In the genomic region with DNA sequence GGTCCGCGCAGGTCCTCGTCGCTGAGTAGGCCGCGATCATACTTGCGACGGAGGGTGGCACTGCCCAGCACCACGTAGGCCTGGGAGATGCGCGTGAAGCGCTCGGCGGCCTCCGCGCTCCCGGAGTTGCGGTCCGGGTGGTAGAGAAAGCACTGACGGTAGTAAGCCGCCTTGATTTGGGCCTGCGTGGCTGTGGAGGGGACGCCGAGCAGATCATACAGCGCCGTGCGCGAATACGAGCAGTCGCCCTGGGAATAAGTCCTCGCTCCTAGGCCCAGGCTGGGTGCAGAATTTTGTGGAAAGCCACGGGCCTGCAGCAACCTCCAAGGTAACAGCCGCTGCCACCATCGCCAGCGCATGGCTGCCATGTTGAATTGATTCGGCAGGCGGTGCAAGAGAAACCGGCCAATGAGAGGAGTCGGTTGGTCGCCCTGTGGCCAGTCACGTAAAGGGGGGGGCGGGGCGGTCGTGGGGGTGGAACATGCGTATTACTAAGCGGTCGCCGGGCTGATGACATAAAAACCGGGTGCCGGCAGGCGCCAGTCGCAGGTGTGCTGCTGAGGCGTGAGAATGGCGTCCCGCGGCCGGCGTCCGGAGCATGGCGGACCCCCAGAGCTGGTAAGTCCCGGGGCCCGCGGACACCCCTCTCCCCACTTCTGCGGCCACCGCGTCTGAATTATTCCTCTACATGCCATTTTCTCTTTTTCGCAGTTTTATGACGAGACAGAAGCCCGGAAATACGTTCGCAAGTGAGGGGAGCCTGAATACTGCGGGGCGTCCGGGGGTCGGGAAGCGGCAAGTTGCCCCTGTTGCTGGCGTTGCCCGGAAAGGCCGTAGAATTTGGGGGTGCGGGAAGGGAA, we compare ENCODE assay signal across 7 cellular contexts.
A peak's percentile ranks its signal among the peaks of the same experiment; 100 is the strongest.
DNase-seq lines count a peak whose midpoint lies in the region; ATAC-seq and TF ChIP-seq lines count a peak whose summit lies in the region.

A gene with protein sequence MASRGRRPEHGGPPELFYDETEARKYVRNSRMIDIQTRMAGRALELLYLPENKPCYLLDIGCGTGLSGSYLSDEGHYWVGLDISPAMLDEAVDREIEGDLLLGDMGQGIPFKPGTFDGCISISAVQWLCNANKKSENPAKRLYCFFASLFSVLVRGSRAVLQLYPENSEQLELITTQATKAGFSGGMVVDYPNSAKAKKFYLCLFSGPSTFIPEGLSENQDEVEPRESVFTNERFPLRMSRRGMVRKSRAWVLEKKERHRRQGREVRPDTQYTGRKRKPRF (plus strand): TSS at position 542 of the 860 bp plus-strand sequence. CDS start 29 bp downstream, at position 571.
A gene (minus strand): TSS at position 398 of the 860 bp plus-strand sequence. CDS start 30 bp downstream, at position 368.

- ATAC-seq in GM18508 (IDR thresholded peaks at IDR 0.05; ENCODE audit: insufficient read depth, unreplicated experiment) (peak; percentile 51), HG02981 (IDR thresholded peaks at IDR 0.05; ENCODE audit: unreplicated experiment) (peak; percentile 88)

- DNase-seq in NCI-H2029 (lab: John Stamatoyannopoulos, UW) (peak; percentile 95), T-helper 9 cell (peak; percentile 98), astrocyte of the cerebellum (ENCODE audit: low read depth) (peak; percentile 89), hippocampal formation (lab: John Stamatoyannopoulos, UW) (peak; percentile 93 to 96), retinal pigment epithelial cell (ENCODE audit: low read depth) (peak; percentile 86)

- TF ChIP-seq CTCF in astrocyte of the cerebellum (IDR thresholded peaks at IDR 0.05; ENCODE audit: low read depth, low read length, missing control alignments), result no peak
- TF ChIP-seq CTCF in retinal pigment epithelial cell (conservative IDR thresholded peaks at IDR 0.05; ENCODE audit: low read depth, low read length), result no peak

- H3K4me3 ChIP-seq in astrocyte of the cerebellum (ENCODE audit: low read depth, low read length), result peak within 1 kb of the TSS; percentile 99
- H3K4me3 ChIP-seq in retinal pigment epithelial cell (ENCODE audit: low read length), result peak within 1 kb of the TSS; percentile 98

- in situ Hi-C loops in astrocyte of the cerebellum (cut with HindIII; ENCODE audit: low sequenced_read_pairs), result no loop called here

Comparison
In these comparisons a context has a peak if more than half of its experiments do, and no peak if none do; other contexts are left out.
1. Peak in every context shown above with its lines: DNase-seq, ATAC-seq and H3K4me3 ChIP-seq.